Comparison of ENCODE assay signal across 17 cellular contexts in genomic region chrX:140815868-140816267, GRCh38.
DNase-seq lines count a peak whose midpoint lies in the region; ATAC-seq and FAIRE-seq lines count a peak whose summit lies in the region.
"Had no signal": no experiment of that assay in that cellular context is flagged by ENCODE, and none has a peak within 500 bp of the region (broad histone marks: within the 10 kb centered on the region; RNA-seq: fewer than 3 reads in every experiment).

No MANE protein-coding gene starts in this region.

- FAIRE-seq in RCC 7860 (lab: Jason Lieb, UNC) = no peak
- FAIRE-seq: GM18507, H1, kidney had no signal

- ATAC-seq in HG03342 (IDR thresholded peaks at IDR 0.05; ENCODE audit: unreplicated experiment) = no peak

- DNase-seq in AG08396 (ENCODE audit: low spot score) = peak; percentile 10
- peak; percentile 34 for DNase-seq in HT1080 (ENCODE audit: low read depth)
- DNase-seq in amniotic epithelial cell (ENCODE audit: low read depth) = peak; percentile 81
- DNase-seq in hepatic stellate cell (ENCODE audit: low spot score) = peak; percentile 14
- DNase-seq in RCC 7860 (ENCODE audit: low spot score) = no peak
- DNase-seq in medulla oblongata (ENCODE audit: extremely low spot score) = no peak
- no peak for DNase-seq in SKM-1 (lab: John Stamatoyannopoulos, UW; ENCODE audit: unreplicated experiment)
- DNase-seq: activated naive CD4-positive, alpha-beta T cell treated with Interleukin-2 at 50 U/mL for 16 hours; colonic mucosa; esophagus squamous epithelium; kidney; naive B cell; NCI-H446; uterus had no signal

Comparison
In these comparisons a context has a peak if more than half of its experiments do, and no peak if none do; other contexts are left out.
1. DNase-seq: peak in AG08396 (single experiment), HT1080 (single experiment), amniotic epithelial cell (single experiment) and hepatic stellate cell (single experiment); none in RCC 7860 (single experiment), medulla oblongata (single experiment) and SKM-1 (single experiment).